ENCODE assay signal across 9 cellular contexts in genomic region chr16:15874745-15875314, GRCh38. TPM values are rescaled to one million over a fixed set of nuclear protein-coding genes. Genes with fewer than 3 reads are reported as not detected.
DNase-seq lines count a peak whose midpoint lies in the region; ATAC-seq, FAIRE-seq and TF ChIP-seq lines count a peak whose summit lies in the region.
"Had no signal": no experiment of that assay in that cellular context is flagged by ENCODE, and none has a peak within 500 bp of the region (broad histone marks: within the 10 kb centered on the region; RNA-seq: fewer than 3 reads in every experiment).

No MANE protein-coding gene starts in this region.

- intact Hi-C loops in mucosa of descending colon (cut with DNase I, micrococcal nuclease), result loop anchor here (10.0 kb wide), 1 partner anchor 250 kb away; no protein-coding TSS in a partner anchor

- peak; percentile 24 for FAIRE-seq in GM12892 (lab: Jason Lieb, UNC)

- no peaks in the 10 kb centered on the region for H3K9me3 ChIP-seq in mucosa of descending colon
- H3K9me3 ChIP-seq: neutrophil had no signal

- H3K4me3 ChIP-seq in AG10803 (ENCODE audit: low read length), result no peak overlapping the region
- no peak overlapping the region for H3K4me3 ChIP-seq in mucosa of descending colon

- H3K4me1 ChIP-seq in mucosa of descending colon (ENCODE audit: low read depth), result no peaks in the 10 kb centered on the region

- TF ChIP-seq POLR2A in GM12892 (IDR thresholded peaks at IDR 0.05; ENCODE audit: low read depth, low read length), result no peak

- DNase-seq in AG10803 (ENCODE audit: low read depth), result peak; percentile 76
- DNase-seq in GM12892 (ENCODE audit: insufficient read length), result no peak
- DNase-seq in OCI-M1 (lab: John Stamatoyannopoulos, UW), result peak; percentile 24
- peak; percentile 57 for DNase-seq in epidermal melanocyte (ENCODE audit: insufficient read length, low spot score)
- peak in 2 of 3 donors; percentile 50 to 79 for DNase-seq in mucosa of descending colon
- DNase-seq in effector CD8-positive, alpha-beta T cell (lab: John Stamatoyannopoulos, UW), result no peak
- no peak for DNase-seq in NCI-H128 (lab: John Stamatoyannopoulos, UW; ENCODE audit: unreplicated experiment)

- TF ChIP-seq CTCF in AG10803 (conservative IDR thresholded peaks at IDR 0.05; ENCODE audit: low read length), result peak; percentile 92
- peak; percentile 20 for TF ChIP-seq CTCF in mucosa of descending colon (IDR thresholded peaks at IDR 0.05)

- no peaks in the 10 kb centered on the region for H3K36me3 ChIP-seq in mucosa of descending colon (ENCODE audit: low read depth)

- peak; percentile 88 for ATAC-seq in mucosa of descending colon
- no peak for ATAC-seq in HG03432 (IDR thresholded peaks at IDR 0.05; ENCODE audit: unreplicated experiment)

RNA-seq across cellular contexts. Expression of gene CEP20, which starts 13.6 kb away (rescaled TPM):
- polyA plus RNA-seq in GM12892 (2012; ENCODE audit: missing spikeins), result 21.9 TPM
- 10 to 100 TPM; 23.2 to 26.8 (median 26.4) TPM for total RNA-seq in mucosa of descending colon

RNA-seq across cellular contexts. Expression of gene MYH11, which starts 18.0 kb away (rescaled TPM):
- polyA plus RNA-seq in GM12892 (2012; ENCODE audit: missing spikeins), result 2.6 TPM
- total RNA-seq in mucosa of descending colon, result 1,000 to 10,000 TPM in 1 of 3 donors, 100 to 1,000 TPM in 1, 10 to 100 TPM in 1; 98.2 to 5,005 (median 282) TPM

Comparison
In these comparisons a context has a peak if more than half of its experiments do, and no peak if none do; other contexts are left out.
1. DNase-seq: peak in AG10803 (single experiment), OCI-M1 (single experiment), epidermal melanocyte (single experiment) and mucosa of descending colon (2 of 3); none in GM12892 (single experiment), effector CD8-positive, alpha-beta T cell (single experiment) and NCI-H128 (single experiment).